ENCODE assay signal across 9 cellular contexts in genomic region chr12:64675795-64676194, GRCh38.
DNase-seq lines count a peak whose midpoint lies in the region; ATAC-seq and TF ChIP-seq lines count a peak whose summit lies in the region.
"Had no signal": no experiment of that assay in that cellular context is flagged by ENCODE, and none has a peak within 500 bp of the region (broad histone marks: within the 10 kb centered on the region; RNA-seq: fewer than 3 reads in every experiment).

No MANE protein-coding gene starts in this region.

- H3K27me3 Mint-ChIP-seq in CD14-positive monocyte (ENCODE audit: low read depth in 3 of 3): peaks cover 0 to 4% (median 0%) of the 10 kb centered on the region in 3 donors

- ATAC-seq in GM21390 (IDR thresholded peaks at IDR 0.05; ENCODE audit: unreplicated experiment): no peak

- H3K27ac Mint-ChIP-seq in CD14-positive monocyte: peak overlapping the region in 6 of 7 donors; percentile 43 to 74 (median 48)

- H3K36me3 ChIP-seq in colonic mucosa (no peaks in the 10 kb centered on the region), muscle layer of duodenum (ENCODE audit: control insufficient read depth in 1 of 2, insufficient read depth in 2 of 2, low read length in 2 of 2) (no peaks in the 10 kb centered on the region), ovary (no peaks in the 10 kb centered on the region)

- 62 to 71% (median 67%) methylated on average over 3 of the region's 3 CpGs for WGBS in ovary, 3 donors

- H3K9ac ChIP-seq in colonic mucosa (ENCODE audit: low read depth in 2 of 2, low read length in 2 of 2): peak overlapping the region in 1 of 2 donors; percentile 54

- TF ChIP-seq CTCF in CD14-positive monocyte (IDR thresholded peaks at IDR 0.05) (no peak), colonic mucosa (IDR thresholded peaks at IDR 0.05) (no peak), ovary (IDR thresholded peaks at IDR 0.05) (no peak)

- H3K27ac ChIP-seq in colonic mucosa (peak overlapping the region; percentile 18), muscle layer of duodenum (ENCODE audit: low read length) (peak overlapping the region; percentile 75), ovary (no peak overlapping the region)

- no peaks in the 10 kb centered on the region for H3K27me3 ChIP-seq in colonic mucosa
- no peaks in the 10 kb centered on the region for H3K27me3 ChIP-seq in muscle layer of duodenum (ENCODE audit: low read depth, low read length)
- H3K27me3 ChIP-seq in ovary: no peaks in the 10 kb centered on the region

- H3K4me3 ChIP-seq in colonic mucosa (no peak overlapping the region), muscle layer of duodenum (ENCODE audit: low read depth in 1 of 2, low read length in 2 of 2) (peak overlapping the region in 1 of 2 donors; percentile 11), ovary (no peak overlapping the region)

- no peak overlapping the region for H3K4me3 Mint-ChIP-seq in CD14-positive monocyte

- H3K9me3 Mint-ChIP-seq in CD14-positive monocyte: peaks cover 0 to 3% (median 0%) of the 10 kb centered on the region in 7 donors

- TF ChIP-seq EP300 in ovary (IDR thresholded peaks at IDR 0.05): no peak

- no peak for DNase-seq in CD14-positive monocyte (ENCODE audit: low spot score)
- DNase-seq in NCI-H69 (lab: John Stamatoyannopoulos, UW): peak; percentile 76
- DNase-seq in colonic mucosa: peak; percentile 53
- no peak for DNase-seq in stimulated activated CD8-positive, alpha-beta memory T cell treated with anti-CD3 and anti-CD28 coated beads, Interleukin-4, amount 100 ng/mL, for 48 hours
- DNase-seq in NCI-H526 treated with DMSO at 0.1 percent for 48 hours (lab: John Stamatoyannopoulos, UW): no peak
- no peak for DNase-seq in ovary
- DNase-seq: NCI-H2107 had no signal

- peaks cover 18 to 36% of the 10 kb centered on the region in 2 donors for H3K36me3 Mint-ChIP-seq in CD14-positive monocyte

- H3K9me3 ChIP-seq in colonic mucosa (no peaks in the 10 kb centered on the region), muscle layer of duodenum (ENCODE audit: control insufficient read depth in 1 of 2, low read length in 2 of 2) (no peaks in the 10 kb centered on the region), ovary (no peaks in the 10 kb centered on the region)

- H3K4me1 ChIP-seq in colonic mucosa: peaks cover 48% of the 10 kb centered on the region
- peaks cover 46 to 73% of the 10 kb centered on the region in 2 donors for H3K4me1 ChIP-seq in muscle layer of duodenum (ENCODE audit: control insufficient read depth in 1 of 2, insufficient read depth in 2 of 2, low read length in 2 of 2)
- peaks cover 28% of the 10 kb centered on the region for H3K4me1 ChIP-seq in ovary (ENCODE audit: insufficient read depth)

- peaks cover 85% of the 10 kb centered on the region for H3K4me1 Mint-ChIP-seq in CD14-positive monocyte

- TF ChIP-seq POLR2A in ovary (IDR thresholded peaks at IDR 0.05): no peak

- intact Hi-C loops in CD14-positive monocyte (cut with micrococcal nuclease) (no loop called here), colonic mucosa (cut with DNase I) (loop anchor here (5.0 kb wide), 1 partner anchor 48 kb away; no protein-coding TSS in a partner anchor), ovary (cut with DNase I) (loop anchor here in 1 of 4 donors (10.0 kb wide), 1 partner anchor 61 kb away; the partner anchor contains the start of gene RASSF3)

Comparison
In these comparisons a context has a peak if more than half of its experiments do, and no peak if none do; other contexts are left out.
1. DNase-seq: peak in NCI-H69 (single experiment) and colonic mucosa (single experiment); none in CD14-positive monocyte (single experiment), stimulated activated CD8-positive, alpha-beta memory T cell treated with anti-CD3 and anti-CD28 coated beads, Interleukin-4, amount 100 ng/mL, for 48 hours (single experiment), NCI-H526 treated with DMSO at 0.1 percent for 48 hours (single experiment) and ovary (0 of 5).
2. H3K27ac ChIP-seq: peak in colonic mucosa (single experiment) and muscle layer of duodenum (single experiment); none in ovary (0 of 2).